21 cellular contexts compared by ENCODE assay signal in genomic region chr15:81101894-81102815, GRCh38. TPM values are rescaled to one million over a fixed set of nuclear protein-coding genes. Genes with fewer than 3 reads are reported as not detected.
"Had no signal": no experiment of that assay in that cellular context is flagged by ENCODE, and none has a peak within 500 bp of the region (broad histone marks: within the 10 kb centered on the region; RNA-seq: fewer than 3 reads in every experiment).

No MANE protein-coding gene starts in this region.

- H3K27ac ChIP-seq: coronary artery, left lung, prostate gland, thoracic aorta had no signal

- H3K4me1 ChIP-seq: prostate gland had no signal

- H3K9me3 ChIP-seq: left lung, prostate gland, thoracic aorta had no signal

- ATAC-seq: activated CD4-positive, alpha-beta T cell treated with anti-CD3 and anti-CD28 coated beads for 36 hours; activated naive CD4-positive, alpha-beta T cell treated with anti-CD3 and anti-CD28 coated beads, Interleukin-2, amount 50 U/mL, for 72 hours; activated T-helper 17 cell treated with anti-CD3 and anti-CD28 coated beads, Interleukin-2, amount 50 U/mL, for 72 hours; left lung; natural killer cell; T-helper 17 cell had no signal

- DNase-seq: activated B cell treated with CpG ODN at 0.5 μM for 24 hours; activated CD4-positive, alpha-beta T cell treated with anti-CD3 and anti-CD28 coated beads for 36 hours; activated CD4-positive, alpha-beta T cell treated with anti-CD3 and anti-CD28 coated beads, Interleukin-2, amount 50 U/mL, for 4 hours; activated CD8-positive, alpha-beta memory T cell treated with anti-CD3 and anti-CD28 coated beads for 24 hours; activated CD8-positive, alpha-beta memory T cell treated with anti-CD3 and anti-CD28 coated beads, Interleukin-2, amount 50 U/mL, for 4 hours; activated T-cell treated with anti-CD3 and anti-CD28 coated beads, Interleukin-2, amount 50 U/mL, for 24 hours; cerebellar nuclear complex; kidney; left lung; natural killer cell; stimulated activated CD4-positive, alpha-beta T cell treated with anti-CD3 and anti-CD28 coated beads, Interleukin-4, amount 100 ng/mL, for 24 hours; stimulated activated naive CD4-positive, alpha-beta T cell treated with Interleukin-2 at 50 U/mL for 16 hours; T-helper 17 cell had no signal

- H3K36me3 ChIP-seq: left lung, prostate gland, thoracic aorta had no signal

- H3K4me3 ChIP-seq: coronary artery, left lung, prostate gland, thoracic aorta had no signal

RNA-seq across cellular contexts. Expression of gene CFAP161, which starts 31.9 kb away (rescaled TPM):
- total RNA-seq: activated CD4-positive, alpha-beta T cell treated with anti-CD3 and anti-CD28 coated beads for 36 hours; activated naive CD4-positive, alpha-beta T cell treated with anti-CD3 and anti-CD28 coated beads, Interleukin-2, amount 50 U/mL, for 72 hours; epithelial cell of proximal tubule; osteocyte had no signal
- polyA plus RNA-seq: fibroblast of lung had no signal
